1 cellular context compared by ENCODE assay signal in the genomic region with DNA sequence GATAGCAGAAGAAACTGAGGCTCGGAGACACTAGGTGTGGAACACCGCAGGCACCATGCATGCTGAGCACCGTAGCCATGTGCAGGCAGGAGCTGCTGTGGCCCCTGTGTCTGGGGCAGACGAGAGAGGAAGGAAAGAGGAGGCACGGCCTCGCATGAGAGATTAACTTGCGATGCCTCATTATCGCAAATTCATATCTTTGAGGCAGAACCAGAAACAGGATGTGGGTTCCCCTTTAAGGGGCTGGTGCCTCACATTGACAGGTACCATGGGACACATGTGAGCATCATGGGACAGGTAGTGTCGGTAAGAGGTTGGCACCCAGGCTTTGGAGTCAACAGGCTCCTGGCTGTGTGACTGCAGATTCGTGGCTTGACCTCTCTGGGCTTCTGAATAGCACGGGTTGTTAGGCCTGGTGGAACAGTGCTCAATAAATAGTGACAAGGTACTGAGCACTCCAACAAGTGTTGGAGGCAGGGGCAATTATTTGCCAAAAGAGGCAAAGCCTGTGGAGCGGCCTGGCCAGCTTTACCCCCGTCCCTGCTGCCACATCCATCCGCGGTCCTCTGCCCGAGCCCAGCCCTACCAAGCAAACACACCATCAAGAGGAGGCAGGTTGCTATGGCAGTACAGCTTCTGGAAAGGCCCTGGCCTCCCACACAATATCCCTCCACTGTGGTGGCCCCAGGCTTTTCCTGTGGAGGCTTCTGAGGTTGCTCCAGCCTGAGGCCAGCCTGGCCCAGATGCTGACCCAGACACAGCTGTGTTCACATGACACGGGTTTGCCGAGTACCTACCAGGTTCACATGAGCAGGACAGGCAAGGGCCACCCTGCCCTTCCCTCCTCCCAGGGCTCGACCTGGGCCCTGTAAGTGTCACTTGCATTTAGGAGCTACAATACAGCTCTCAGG.
TF ChIP-seq lines count a peak whose summit lies in the region.

No MANE protein-coding gene starts in this region.

TF ChIP-seq in endothelial cell of umbilical vein, 7 proteins besides CTCF, POLR2A, EP300 and RAD21:
- no peak for TF ChIP-seq POLR2AphosphoS5 (IDR thresholded peaks at IDR 0.05; ENCODE audit: insufficient read depth, low read depth, low read length)
- TF ChIP-seq JUN (IDR thresholded peaks at IDR 0.05; ENCODE audit: borderline replicate concordance, insufficient read depth, insufficient read length, low read depth), result no peak
- TF ChIP-seq GATA2 (IDR thresholded peaks at IDR 0.05; ENCODE audit: insufficient read depth, insufficient read length, low read depth, low read length), result no peak
- no peak for TF ChIP-seq MYC (IDR thresholded peaks at IDR 0.05; ENCODE audit: low read depth, low read length)
